35 cellular contexts compared by ENCODE assay signal in the genomic region with DNA sequence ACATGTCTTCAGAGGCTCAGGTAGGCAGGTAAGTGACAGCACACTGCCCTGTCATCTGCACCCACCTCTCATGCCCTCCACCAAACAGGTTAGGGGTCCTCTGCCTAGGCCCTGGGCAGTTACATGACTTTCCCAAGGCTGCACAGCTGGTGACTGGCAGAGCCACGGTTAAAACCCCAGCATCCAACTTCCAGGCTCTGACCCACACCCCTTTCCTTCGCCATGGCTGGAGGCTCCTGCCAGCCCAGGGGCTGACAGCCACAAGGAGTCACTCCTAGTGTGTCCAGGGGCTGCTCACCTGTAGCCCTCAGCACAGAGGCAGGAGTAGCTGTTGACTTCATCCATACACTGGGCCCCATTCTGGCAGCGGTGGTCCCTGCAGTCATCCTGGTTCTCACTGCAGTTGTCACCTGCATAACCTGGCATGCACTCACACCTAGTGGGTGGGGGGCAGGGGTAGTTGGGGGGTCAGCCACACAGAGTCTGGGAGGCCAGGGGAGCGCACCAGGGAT.
"Had no signal": no experiment of that assay in that cellular context is flagged by ENCODE, and none has a peak within 500 bp of the region (broad histone marks: within the 10 kb centered on the region; RNA-seq: fewer than 3 reads in every experiment).

No MANE protein-coding gene starts in this region.

- H3K4me3 ChIP-seq: body of pancreas, breast epithelium, Peyer's patch, SJSA1 had no signal

- H3K27me3 Mint-ChIP-seq: activated CD4-positive, alpha-beta T cell treated with anti-CD3 and anti-CD28 coated beads, Interleukin-2, amount 10 ng/mL, durations not matched to agents 24 days and 14 days; activated CD8-positive, alpha-beta T cell treated with anti-CD3 and anti-CD28 coated beads for 36 hours had no signal

- FAIRE-seq: astrocyte, TTC549 had no signal

- H3K27me3 ChIP-seq: body of pancreas, breast epithelium, Peyer's patch, SJSA1 had no signal

- H3K4me3 Mint-ChIP-seq: activated CD4-positive, alpha-beta T cell treated with anti-CD3 and anti-CD28 coated beads, Interleukin-2, amount 10 ng/mL, durations not matched to agents 24 days and 14 days; activated CD8-positive, alpha-beta T cell treated with anti-CD3 and anti-CD28 coated beads for 36 hours; activated naive CD8-positive, alpha-beta T cell treated with anti-CD3 and anti-CD28 coated beads, Interleukin-2, amount 10 ng/mL, durations not matched to agents 7 days and 5 days; activated T-cell treated with anti-CD3 and anti-CD28 coated beads, Interleukin-2, amount 50 U/mL, for 4 hours; activated T-helper 1 cell treated with anti-CD3 and anti-CD28 coated beads, Interleukin-12 subunit alpha, Interleukin-12 subunit beta, Interleukin-2, Interleukin-4 antibody, amounts not matched to agents 30 ng/mL and 10 ng/mL and 1 ng/mL, durations not matched to agents 14 hours and 24 hours and 36 hours; T-helper 1 cell treated with Interleukin-12 subunit alpha and Interleukin-12 subunit beta and Interleukin-4 antibody, amounts not matched to agents 30 μg/mL and 1 μg/mL, for 36 hours; T-helper 2 cell treated with Interferon-gamma antibody and Interleukin-4, amounts not matched to agents 5 μg/mL and 100 μg/mL, for 36 hours had no signal

- H3K4me2 ChIP-seq: KMS-11, SK-N-SH had no signal

- H3K4me1 ChIP-seq: breast epithelium, Peyer's patch, SJSA1 had no signal

- H3K36me3 ChIP-seq: breast epithelium, Peyer's patch, SJSA1 had no signal

- H3K27ac ChIP-seq: body of pancreas, breast epithelium, KMS-11, Peyer's patch, SJSA1 had no signal

- H3K9me3 ChIP-seq: body of pancreas had no signal

- ATAC-seq: activated CD8-positive, alpha-beta T cell treated with anti-CD3 and anti-CD28 coated beads for 36 hours; body of pancreas; PC-3 had no signal

- DNase-seq: activated CD4-positive, alpha-beta T cell treated with anti-CD3 and anti-CD28 coated beads, Interleukin-2, amount 10 ng/mL, durations not matched to agents 24 days and 14 days; activated CD4-positive, alpha-beta T cell treated with anti-CD3 and anti-CD28 coated beads, Interleukin-2, amount 50 U/mL, for 4 hours; activated CD8-positive, alpha-beta T cell treated with anti-CD3 and anti-CD28 coated beads for 36 hours; activated effector memory CD4-positive, alpha-beta T cell treated with Interleukin-2 at 50 U/mL for 16 hours; activated naive CD4-positive, alpha-beta T cell treated with anti-CD3 and anti-CD28 coated beads, Interleukin-2, amount 50 U/mL, for 16 hours; activated naive CD8-positive, alpha-beta T cell treated with anti-CD3 and anti-CD28 coated beads, Interleukin-2, amount 10 ng/mL, durations not matched to agents 7 days and 5 days; activated T-cell treated with anti-CD3 and anti-CD28 coated beads for 4 hours; activated T-cell treated with anti-CD3 and anti-CD28 coated beads, Interleukin-2, amount 50 U/mL, for 4 hours; amygdala; body of pancreas; MM.1S; NCI-H1092 treated with DMSO at 0.1 percent for 48 hours; NCI-H1417; NCI-H146; NCI-H187; NCI-H2029 treated with DMSO at 0.1 percent for 48 hours; NCI-H2107; NCI-H2171; NCI-H510A; NCI-H526; NCI-H748 treated with DMSO at 0.1 percent for 48 hours; NK-92 treated with Interleukin-12 subunit alpha and Interleukin-12 subunit beta, amount 100 ng/mL, for 24 hours; PC-3; Peyer's patch; RPMI8226; SHP77 treated with DMSO at 0.1 percent for 48 hours; SK-N-SH had no signal

- H3K27ac Mint-ChIP-seq: activated CD8-positive, alpha-beta T cell treated with anti-CD3 and anti-CD28 coated beads for 36 hours; activated T-helper 1 cell treated with anti-CD3 and anti-CD28 coated beads, Interleukin-12 subunit alpha, Interleukin-12 subunit beta, Interleukin-2, Interleukin-4 antibody, amounts not matched to agents 30 ng/mL and 10 ng/mL and 1 ng/mL, durations not matched to agents 14 hours and 24 hours and 36 hours; T-helper 1 cell treated with Interleukin-12 subunit alpha and Interleukin-12 subunit beta and Interleukin-4 antibody, amounts not matched to agents 30 μg/mL and 1 μg/mL, for 36 hours; T-helper 2 cell treated with Interferon-gamma antibody and Interleukin-4, amounts not matched to agents 5 μg/mL and 100 μg/mL, for 36 hours had no signal

- H3K9ac ChIP-seq: KMS-11, SK-N-SH had no signal
